In genomic region chr22:24153353-24153752, GRCh38 we compare ENCODE assay signal across 9 cellular contexts. TPM values are rescaled to one million over a fixed set of nuclear protein-coding genes. Genes with fewer than 3 reads are reported as not detected.
DNase-seq lines count a peak whose midpoint lies in the region; TF ChIP-seq lines count a peak whose summit lies in the region.
"Had no signal": no experiment of that assay in that cellular context is flagged by ENCODE, and none has a peak within 500 bp of the region (broad histone marks: within the 10 kb centered on the region; RNA-seq: fewer than 3 reads in every experiment).

No MANE protein-coding gene starts in this region.

- DNase-seq in HK-2 (ENCODE audit: unreplicated experiment) (peak; percentile 52), T-helper 2 cell (peak in 3 of 5 experiments; percentile 16 to 84 (median 33)), cardiac septum (ENCODE audit: low spot score) (no peak), SW480 (ENCODE audit: low spot score) (no peak), GM13977 (ENCODE audit: low spot score) (no peak), NCI-H524 treated with DMSO at 0.1 percent for 48 hours (lab: John Stamatoyannopoulos, UW) (no peak)
- DNase-seq in central memory CD4-positive, alpha-beta T cell, result peak; percentile 51
- DNase-seq: NCI-H510A treated with DMSO at 0.1 percent for 48 hours had no signal

- in situ Hi-C loops in GM13977 (cut with MboI; ENCODE audit: low pct_unique_long_range_greater_than_20kb, low sequenced_read_pairs, unreplicated experiment), result no loop called here

- H3K27ac ChIP-seq in skin epidermis, result peak overlapping the region in 15 of 21 experiments; percentile 22 to 98 (median 72)

- intact Hi-C loops in cardiac septum (cut with DNase I), result no loop called here

- H3K4me3 ChIP-seq in skin epidermis, result no peak overlapping the region

- no peak for TF ChIP-seq CTCF in GM13977 (IDR thresholded peaks at IDR 0.05; ENCODE audit: extremely low read depth, insufficient read depth, missing control alignments)

RNA-seq across cellular contexts. Expression of gene SUSD2, which starts 27.9 kb away (rescaled TPM):
- total RNA-seq in cardiac septum, result 3.1 TPM

Comparison
In these comparisons a context has a peak if more than half of its experiments do, and no peak if none do; other contexts are left out.
1. DNase-seq: peak in HK-2 (single experiment), T-helper 2 cell (3 of 5) and central memory CD4-positive, alpha-beta T cell (single experiment); none in cardiac septum (single experiment), SW480 (single experiment), GM13977 (single experiment) and NCI-H524 treated with DMSO at 0.1 percent for 48 hours (single experiment).